Comparison of ENCODE assay signal across 22 cellular contexts in genomic region chr14:96808619-96809405, GRCh38.
"Had no signal": no experiment of that assay in that cellular context is flagged by ENCODE, and none has a peak within 500 bp of the region (broad histone marks: within the 10 kb centered on the region; RNA-seq: fewer than 3 reads in every experiment).

No MANE protein-coding gene starts in this region.

- DNase-seq: activated B cell treated with CpG ODN at 0.5 μM for 24 hours; activated CD4-positive, alpha-beta T cell treated with anti-CD3 and anti-CD28 coated beads for 1 hour; activated CD4-positive, alpha-beta T cell treated with anti-CD3 and anti-CD28 coated beads, Interleukin-2, amount 10 ng/mL, durations not matched to agents 7 days and 5 days; activated CD8-positive, alpha-beta memory T cell treated with anti-CD3 and anti-CD28 coated beads, Interleukin-2, amount 50 U/mL, for 4 hours; activated CD8-positive, alpha-beta T cell treated with anti-CD3 and anti-CD28 coated beads for 36 hours; aorta; central memory CD4-positive, alpha-beta T cell; Karpas-422; NCI-H1105 treated with DMSO at 0.1 percent for 48 hours; NCI-H1436 treated with DMSO at 0.1 percent for 48 hours; NCI-H187; NCI-H2081; NCI-H510A treated with DMSO at 0.1 percent for 48 hours; NCI-H69; NK-92 treated with Interleukin-12 subunit alpha and Interleukin-12 subunit beta, amount 100 ng/mL, for 24 hours; Peyer's patch; Right ventricle myocardium superior; T-helper 17 cell; T1000 had no signal

- H3K4me3 ChIP-seq: Peyer's patch had no signal

- H3K27me3 Mint-ChIP-seq: activated B cell treated with CpG ODN at 0.5 μM for 24 hours; activated CD4-positive, alpha-beta T cell treated with anti-CD3 and anti-CD28 coated beads, Interleukin-2, amount 10 ng/mL, durations not matched to agents 7 days and 5 days; activated CD8-positive, alpha-beta T cell treated with anti-CD3 and anti-CD28 coated beads for 36 hours; activated naive CD4-positive, alpha-beta T cell treated with anti-CD3 and anti-CD28 coated beads, Interleukin-2, amount 50 U/mL, for 24 hours; T-helper 17 cell had no signal

- ATAC-seq: activated CD8-positive, alpha-beta T cell treated with anti-CD3 and anti-CD28 coated beads for 36 hours; T-helper 17 cell had no signal

- H3K4me1 ChIP-seq: Peyer's patch had no signal

- H3K27ac Mint-ChIP-seq: activated B cell treated with CpG ODN at 0.5 μM for 24 hours; activated CD4-positive, alpha-beta T cell treated with anti-CD3 and anti-CD28 coated beads, Interleukin-2, amount 10 ng/mL, durations not matched to agents 7 days and 5 days; activated CD8-positive, alpha-beta T cell treated with anti-CD3 and anti-CD28 coated beads for 36 hours; activated naive CD4-positive, alpha-beta T cell treated with anti-CD3 and anti-CD28 coated beads, Interleukin-2, amount 50 U/mL, for 24 hours had no signal

- H3K36me3 ChIP-seq: Peyer's patch had no signal

- H3K9me3 Mint-ChIP-seq: activated B cell treated with CpG ODN at 0.5 μM for 24 hours; activated CD4-positive, alpha-beta T cell treated with anti-CD3 and anti-CD28 coated beads, Interleukin-2, amount 10 ng/mL, durations not matched to agents 7 days and 5 days; activated CD8-positive, alpha-beta T cell treated with anti-CD3 and anti-CD28 coated beads for 36 hours; activated naive CD4-positive, alpha-beta T cell treated with anti-CD3 and anti-CD28 coated beads, Interleukin-2, amount 50 U/mL, for 24 hours had no signal

- H3K27me3 ChIP-seq: Peyer's patch had no signal

- FAIRE-seq: bronchial epithelial cell had no signal

- H3K9me3 ChIP-seq: Peyer's patch had no signal

- H3K4me3 Mint-ChIP-seq: activated B cell treated with CpG ODN at 0.5 μM for 24 hours; activated CD4-positive, alpha-beta T cell treated with anti-CD3 and anti-CD28 coated beads, Interleukin-2, amount 10 ng/mL, durations not matched to agents 7 days and 5 days; activated CD8-positive, alpha-beta T cell treated with anti-CD3 and anti-CD28 coated beads for 36 hours; activated naive CD4-positive, alpha-beta T cell treated with anti-CD3 and anti-CD28 coated beads, Interleukin-2, amount 50 U/mL, for 24 hours; T-helper 17 cell had no signal

- H3K27ac ChIP-seq: Peyer's patch, RWPE1 had no signal
